ENCODE assay signal across 1 cellular context in genomic region chr12:113130457-113131135, GRCh38.
A peak's percentile ranks its signal among the peaks of the same experiment; 100 is the strongest.
TF ChIP-seq lines count a peak whose summit lies in the region.

No MANE protein-coding gene starts in this region.

TF ChIP-seq in K562, 482 proteins besides CTCF, POLR2A, EP300 and RAD21:
- TF ChIP-seq, protein P1, sequence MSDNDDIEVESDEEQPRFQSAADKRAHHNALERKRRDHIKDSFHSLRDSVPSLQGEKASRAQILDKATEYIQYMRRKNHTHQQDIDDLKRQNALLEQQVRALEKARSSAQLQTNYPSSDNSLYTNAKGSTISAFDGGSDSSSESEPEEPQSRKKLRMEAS (CRISPR knock-in tag; IDR thresholded peaks at IDR 0.05) = no peak
- TF ChIP-seq ZKSCAN8 (CRISPR knock-in tag; IDR thresholded peaks at IDR 0.05) (no peak), YY1 (IDR thresholded peaks at IDR 0.05; ENCODE audit: borderline replicate concordance in 1 of 3, control insufficient read depth in 1 of 3, extremely low read depth in 1 of 3, insufficient read depth in 3 of 3, insufficient read length in 1 of 3, insufficient replicate concordance in 2 of 3, low read depth in 1 of 3, low read length in 2 of 3) (peak in 1 of 3 experiments; percentile 36), TFAM (CRISPR knock-in tag; conservative IDR thresholded peaks at IDR 0.05) (no peak)
- TF ChIP-seq, protein P2, sequence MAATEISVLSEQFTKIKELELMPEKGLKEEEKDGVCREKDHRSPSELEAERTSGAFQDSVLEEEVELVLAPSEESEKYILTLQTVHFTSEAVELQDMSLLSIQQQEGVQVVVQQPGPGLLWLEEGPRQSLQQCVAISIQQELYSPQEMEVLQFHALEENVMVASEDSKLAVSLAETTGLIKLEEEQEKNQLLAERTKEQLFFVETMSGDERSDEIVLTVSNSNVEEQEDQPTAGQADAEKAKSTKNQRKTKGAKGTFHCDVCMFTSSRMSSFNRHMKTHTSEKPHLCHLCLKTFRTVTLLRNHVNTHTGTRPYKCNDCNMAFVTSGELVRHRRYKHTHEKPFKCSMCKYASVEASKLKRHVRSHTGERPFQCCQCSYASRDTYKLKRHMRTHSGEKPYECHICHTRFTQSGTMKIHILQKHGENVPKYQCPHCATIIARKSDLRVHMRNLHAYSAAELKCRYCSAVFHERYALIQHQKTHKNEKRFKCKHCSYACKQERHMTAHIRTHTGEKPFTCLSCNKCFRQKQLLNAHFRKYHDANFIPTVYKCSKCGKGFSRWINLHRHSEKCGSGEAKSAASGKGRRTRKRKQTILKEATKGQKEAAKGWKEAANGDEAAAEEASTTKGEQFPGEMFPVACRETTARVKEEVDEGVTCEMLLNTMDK (IDR thresholded peaks at IDR 0.05; ENCODE audit: borderline replicate concordance, insufficient read depth, low read depth, low read length, poor library complexity, severe bottlenecking) = peak; percentile 40
- TF ChIP-seq, protein P3, sequence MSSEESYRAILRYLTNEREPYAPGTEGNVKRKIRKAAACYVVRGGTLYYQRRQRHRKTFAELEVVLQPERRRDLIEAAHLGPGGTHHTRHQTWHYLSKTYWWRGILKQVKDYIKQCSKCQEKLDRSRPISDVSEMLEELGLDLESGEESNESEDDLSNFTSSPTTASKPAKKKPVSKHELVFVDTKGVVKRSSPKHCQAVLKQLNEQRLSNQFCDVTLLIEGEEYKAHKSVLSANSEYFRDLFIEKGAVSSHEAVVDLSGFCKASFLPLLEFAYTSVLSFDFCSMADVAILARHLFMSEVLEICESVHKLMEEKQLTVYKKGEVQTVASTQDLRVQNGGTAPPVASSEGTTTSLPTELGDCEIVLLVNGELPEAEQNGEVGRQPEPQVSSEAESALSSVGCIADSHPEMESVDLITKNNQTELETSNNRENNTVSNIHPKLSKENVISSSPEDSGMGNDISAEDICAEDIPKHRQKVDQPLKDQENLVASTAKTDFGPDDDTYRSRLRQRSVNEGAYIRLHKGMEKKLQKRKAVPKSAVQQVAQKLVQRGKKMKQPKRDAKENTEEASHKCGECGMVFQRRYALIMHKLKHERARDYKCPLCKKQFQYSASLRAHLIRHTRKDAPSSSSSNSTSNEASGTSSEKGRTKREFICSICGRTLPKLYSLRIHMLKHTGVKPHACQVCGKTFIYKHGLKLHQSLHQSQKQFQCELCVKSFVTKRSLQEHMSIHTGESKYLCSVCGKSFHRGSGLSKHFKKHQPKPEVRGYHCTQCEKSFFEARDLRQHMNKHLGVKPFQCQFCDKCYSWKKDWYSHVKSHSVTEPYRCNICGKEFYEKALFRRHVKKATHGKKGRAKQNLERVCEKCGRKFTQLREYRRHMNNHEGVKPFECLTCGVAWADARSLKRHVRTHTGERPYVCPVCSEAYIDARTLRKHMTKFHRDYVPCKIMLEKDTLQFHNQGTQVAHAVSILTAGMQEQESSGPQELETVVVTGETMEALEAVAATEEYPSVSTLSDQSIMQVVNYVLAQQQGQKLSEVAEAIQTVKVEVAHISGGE (CRISPR knock-in tag; IDR thresholded peaks at IDR 0.05) = 0 out of 6 replicates have a peak, but pooled peaks of 1 of the 3 experiments have one; percentile 45
